Comparison of ENCODE assay signal across 8 cellular contexts in the genomic region with DNA sequence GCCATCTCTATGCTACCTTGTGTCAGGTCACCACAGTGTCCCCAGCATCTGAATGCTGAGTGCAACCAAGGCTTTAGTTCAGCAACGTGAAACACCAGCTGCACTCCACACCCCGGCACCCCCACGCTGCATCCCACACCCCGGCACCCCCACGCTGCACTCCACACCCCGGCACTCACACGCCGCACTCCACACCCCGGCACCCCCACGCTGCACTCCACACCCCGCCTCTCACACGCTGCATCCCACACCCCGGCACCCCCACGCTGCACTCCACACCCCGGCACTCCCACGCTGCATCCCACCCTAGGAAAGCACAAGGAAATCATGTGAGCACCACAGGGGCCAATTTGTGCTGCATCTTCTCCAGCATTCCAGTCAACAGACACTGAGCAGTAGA.
"Had no signal": no experiment of that assay in that cellular context is flagged by ENCODE, and none has a peak within 500 bp of the region (broad histone marks: within the 10 kb centered on the region; RNA-seq: fewer than 3 reads in every experiment).

No MANE protein-coding gene starts in this region.

- FAIRE-seq: H1, H54, K562 had no signal

- H3K27ac ChIP-seq: HL-60 had no signal

- DNase-seq: H9, HCEC 1CT, IMR-90 had no signal

- H3K4me2 ChIP-seq: GM23338 had no signal

- H3K4me3 ChIP-seq: GM23338, K562 had no signal
